ENCODE assay signal across 15 cellular contexts in genomic region chr14:65753061-65753460, GRCh38.
A peak's percentile ranks its signal among the peaks of the same experiment; 100 is the strongest.
DNase-seq lines count a peak whose midpoint lies in the region; ATAC-seq and TF ChIP-seq lines count a peak whose summit lies in the region.
"Had no signal": no experiment of that assay in that cellular context is flagged by ENCODE, and none has a peak within 500 bp of the region (broad histone marks: within the 10 kb centered on the region; RNA-seq: fewer than 3 reads in every experiment).

No MANE protein-coding gene starts in this region.

- H3K27me3 ChIP-seq in hepatocyte: no peaks in the 10 kb centered on the region
- no peaks in the 10 kb centered on the region for H3K27me3 ChIP-seq in right lobe of liver
- no peaks in the 10 kb centered on the region for H3K27me3 ChIP-seq in transverse colon
- H3K27me3 ChIP-seq in effector memory CD4-positive, alpha-beta T cell (replicated peaks; ENCODE audit: control insufficient read depth, insufficient read depth, low read length, poor library complexity, severe bottlenecking): no peaks in the 10 kb centered on the region

- H3K9me2 ChIP-seq in hepatocyte (replicated peaks; ENCODE audit: insufficient read depth): no peaks in the 10 kb centered on the region

- no peak for TF ChIP-seq EP300 in transverse colon (IDR thresholded peaks at IDR 0.05; ENCODE audit: low read depth)

- H3K4me3 ChIP-seq in hepatocyte: no peak overlapping the region
- no peak overlapping the region for H3K4me3 ChIP-seq in right lobe of liver
- no peak overlapping the region for H3K4me3 ChIP-seq in transverse colon
- H3K4me3 ChIP-seq in effector memory CD4-positive, alpha-beta T cell (ENCODE audit: insufficient read depth, low read depth, low read length, poor library complexity, severe bottlenecking): no peak overlapping the region
- H3K4me3 ChIP-seq: GM23338 had no signal

- no peaks in the 10 kb centered on the region for H3K79me2 ChIP-seq in hepatocyte

- intact Hi-C loops in right lobe of liver (cut with DNase I) (no loop called here), transverse colon (cut with DNase I; ENCODE audit: low total_unique reads) (no loop called here)

- H3K36me3 ChIP-seq in hepatocyte (replicated peaks; ENCODE audit: insufficient read depth, low read depth) (no peaks in the 10 kb centered on the region), right lobe of liver (no peaks in the 10 kb centered on the region), transverse colon (no peaks in the 10 kb centered on the region)
- no peaks in the 10 kb centered on the region for H3K36me3 ChIP-seq in effector memory CD4-positive, alpha-beta T cell (ENCODE audit: control insufficient read depth, insufficient read depth, low read length)

- H3K27ac ChIP-seq in hepatocyte (peak overlapping the region; percentile 32), right lobe of liver (no peak overlapping the region), transverse colon (peak overlapping the region; percentile 65 to 77 (median 74))
- H3K27ac ChIP-seq in effector memory CD4-positive, alpha-beta T cell (ENCODE audit: insufficient read depth, low read length, poor library complexity, severe bottlenecking): no peak overlapping the region
- H3K27ac ChIP-seq: HL-60 had no signal

- H2AFZ ChIP-seq in hepatocyte: no peak overlapping the region
- H2AFZ ChIP-seq: GM23338 had no signal

- H3K4me2 ChIP-seq in hepatocyte: peak overlapping the region; percentile 12
- H3K4me2 ChIP-seq: GM23338 had no signal

- H3K9me3 ChIP-seq in hepatocyte (ENCODE audit: low read depth): no peaks in the 10 kb centered on the region
- no peaks in the 10 kb centered on the region for H3K9me3 ChIP-seq in right lobe of liver
- no peaks in the 10 kb centered on the region for H3K9me3 ChIP-seq in transverse colon
- H3K9me3 ChIP-seq in effector memory CD4-positive, alpha-beta T cell (ENCODE audit: control insufficient read depth, low read length): no peaks in the 10 kb centered on the region

- DNase-seq in HuH-7 (ENCODE audit: low spot score) (peak; percentile 2), hepatocyte (ENCODE audit: low spot score) (peak; percentile 68), right lobe of liver (no peak), transverse colon (peak; percentile 67), KG1 (lab: John Stamatoyannopoulos, UW) (no peak)
- no peak for DNase-seq in effector memory CD4-positive, alpha-beta T cell
- DNase-seq: C1 segment of cervical spinal cord; Calu3; CD4-positive, alpha-beta T cell; DMS 273 treated with DMSO at 0.1 percent for 48 hours; H7 had no signal

- peaks cover 6% of the 10 kb centered on the region for H3K4me1 ChIP-seq in hepatocyte (ENCODE audit: insufficient read depth)
- no peaks in the 10 kb centered on the region for H3K4me1 ChIP-seq in right lobe of liver
- peaks cover 0 to 36% (median 25%) of the 10 kb centered on the region in 4 donors for H3K4me1 ChIP-seq in transverse colon
- H3K4me1 ChIP-seq in effector memory CD4-positive, alpha-beta T cell (ENCODE audit: control insufficient read depth, insufficient read depth, low read length, poor library complexity, severe bottlenecking): no peaks in the 10 kb centered on the region

- 79% methylated on average over 5 of the region's 5 CpGs for WGBS in hepatocyte (ENCODE audit: low lambda C conversion rate, missing lambda C conversion rate)
- 54% methylated on average over 5 of the region's 5 CpGs for WGBS in right lobe of liver (ENCODE audit: insufficient coverage, low coverage, low lambda C conversion rate, missing lambda C conversion rate)
- 60 to 70% methylated on average over 3 to 5 of the region's 5 CpGs for WGBS in transverse colon (ENCODE audit: low coverage in 1 of 2), 2 donors

- TF ChIP-seq CTCF in hepatocyte (IDR thresholded peaks at IDR 0.05; ENCODE audit: poor library complexity): no peak
- TF ChIP-seq CTCF in right lobe of liver (IDR thresholded peaks at IDR 0.05): no peak
- TF ChIP-seq CTCF in transverse colon (IDR thresholded peaks at IDR 0.05): no peak

- ATAC-seq in right lobe of liver (peak in 3 of 4 donors; percentile 27 to 85 (median 29)), GM21576 (IDR thresholded peaks at IDR 0.05; ENCODE audit: unreplicated experiment) (no peak), GM18907 (IDR thresholded peaks at IDR 0.05; ENCODE audit: unreplicated experiment) (no peak)
- ATAC-seq: GM23338 had no signal

- H4K20me1 ChIP-seq in hepatocyte (ENCODE audit: insufficient read depth, poor library complexity, severe bottlenecking): no peaks in the 10 kb centered on the region

- in situ Hi-C loops in transverse colon (cut with MboI; ENCODE audit: low pct_ligation_motif_present in 1 of 4, low pct_unique_long_range_greater_than_20kb in 1 of 4, low sequenced_read_pairs in 3 of 4): no loop called here

- TF ChIP-seq POLR2A in right lobe of liver (IDR thresholded peaks at IDR 0.05): no peak
- TF ChIP-seq POLR2A in transverse colon (IDR thresholded peaks at IDR 0.05): no peak

Comparison
In these comparisons a context has a peak if more than half of its experiments do, and no peak if none do; other contexts are left out.
1. DNase-seq: peak in HuH-7 (single experiment), hepatocyte (single experiment) and transverse colon (single experiment); none in right lobe of liver (0 of 3), KG1 (single experiment) and effector memory CD4-positive, alpha-beta T cell (0 of 3).
2. H3K27ac ChIP-seq: peak in hepatocyte (single experiment) and transverse colon (4 of 4); none in right lobe of liver (0 of 3) and effector memory CD4-positive, alpha-beta T cell (single experiment).
3. ATAC-seq: peak in right lobe of liver (3 of 4); none in GM21576 (single experiment) and GM18907 (single experiment).